Comparison of ENCODE assay signal across 7 cellular contexts in genomic region chr15:85030301-85031049, GRCh38. TPM values are rescaled to one million over a fixed set of nuclear protein-coding genes. Genes with fewer than 3 reads are reported as not detected.
DNase-seq lines count a peak whose midpoint lies in the region; ATAC-seq and FAIRE-seq lines count a peak whose summit lies in the region.

No MANE protein-coding gene starts in this region.

- H3K4me1 ChIP-seq in small intestine (ENCODE audit: control insufficient read depth in 2 of 2, insufficient read depth in 1 of 2, low read depth in 1 of 2, low read length in 1 of 2), result peaks cover 21 to 37% of the 10 kb centered on the region in 2 donors

- no peak overlapping the region for H3K4me3 ChIP-seq in small intestine (ENCODE audit: low read depth in 1 of 2, low read length in 2 of 2)
- H3K4me3 ChIP-seq in MG63, result no peak overlapping the region

- WGBS in small intestine, 3 donors, result 30 to 58% (median 32%) methylated on average over 3 of the region's 3 CpGs

- H3K9me3 ChIP-seq in small intestine (ENCODE audit: control insufficient read depth, low read depth) (no peaks in the 10 kb centered on the region), MG63 (no peaks in the 10 kb centered on the region)

- ATAC-seq in GM21529 (IDR thresholded peaks at IDR 0.05; ENCODE audit: unreplicated experiment) (peak; percentile 35), esophagus mucosa (peak; percentile 54)

- H3K27me3 ChIP-seq in small intestine (ENCODE audit: control insufficient read depth in 2 of 2, insufficient read depth in 2 of 2, low read length in 2 of 2) (no peaks in the 10 kb centered on the region), MG63 (no peaks in the 10 kb centered on the region)

- peak overlapping the region; percentile 25 to 57 for H3K27ac ChIP-seq in small intestine (ENCODE audit: low read depth in 1 of 2, low read length in 1 of 2)

- FAIRE-seq in small intestine (lab: Jason Lieb, UNC), result no peak

- DNase-seq in RKO (ENCODE audit: low spot score) (peak; percentile 22), small intestine (no peak), NCI-H774 (lab: John Stamatoyannopoulos, UW) (no peak), MG63 (no peak), NCI-H526 treated with DMSO at 0.1 percent for 48 hours (lab: John Stamatoyannopoulos, UW) (no peak)

- H3K36me3 ChIP-seq in small intestine (ENCODE audit: control insufficient read depth in 2 of 2, insufficient read depth in 2 of 2, low read length in 2 of 2) (no peaks in the 10 kb centered on the region), MG63 (no peaks in the 10 kb centered on the region)

RNA-seq across cellular contexts. Expression of gene PDE8A, which starts 48.8 kb away (rescaled TPM):
- 12.4 TPM for total RNA-seq in esophagus mucosa
- polyA plus RNA-seq in small intestine, result 10 to 100 TPM; 18.4 to 30.9 (median 22.8) TPM
- 7.9 and 12.5 TPM in 2 replicates for total RNA-seq in MG63 (2014; rRNA removed; shearing (Covaris generic); ENCODE audit: low replicate concordance)
